17 cellular contexts compared by ENCODE assay signal in the genomic region with DNA sequence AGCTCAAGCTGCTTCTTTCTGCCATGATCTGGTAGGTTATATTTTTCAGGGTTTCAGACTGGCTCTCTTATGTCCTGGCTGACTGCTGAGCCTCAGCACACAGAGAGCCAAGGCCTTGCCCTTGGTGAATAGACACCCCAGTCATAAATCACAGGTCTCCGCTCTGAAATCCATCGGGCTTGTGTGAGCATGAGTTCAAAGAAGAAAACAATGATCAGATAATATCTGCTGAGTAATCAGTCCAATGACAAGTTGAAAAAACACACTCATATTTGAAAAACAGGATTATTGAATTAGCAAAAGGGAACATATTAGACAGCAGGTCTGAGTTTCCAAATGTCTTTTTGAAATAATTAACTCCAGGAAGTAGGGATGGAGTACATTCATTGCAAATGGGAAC. TPM values are rescaled to one million over a fixed set of nuclear protein-coding genes. Genes with fewer than 3 reads are reported as not detected.
"Had no signal": no experiment of that assay in that cellular context is flagged by ENCODE, and none has a peak within 500 bp of the region (broad histone marks: within the 10 kb centered on the region; RNA-seq: fewer than 3 reads in every experiment).

No MANE protein-coding gene starts in this region.

- DNase-seq: activated CD4-positive, alpha-beta T cell treated with anti-CD3 and anti-CD28 coated beads for 48 hours; activated CD8-positive, alpha-beta memory T cell treated with anti-CD3 and anti-CD28 coated beads, Interleukin-2, amount 50 U/mL, for 4 hours; activated CD8-positive, alpha-beta T cell treated with anti-CD3 and anti-CD28 coated beads, Interleukin-2, amount 10 ng/mL, durations not matched to agents 7 days and 5 days; activated gamma-delta T cell treated with Interleukin-2 at 50 U/mL for 16 hours; cortex of kidney; effector CD8-positive, alpha-beta T cell; hippocampal formation; kidney; nucleus accumbens; right cardiac atrium; small intestine; stimulated activated CD4-positive, alpha-beta T cell treated with anti-CD3 and anti-CD28 coated beads, Interleukin-4, amount 100 ng/mL, for 4 hours; stimulated activated CD8-positive, alpha-beta memory T cell treated with anti-CD3 and anti-CD28 coated beads, Interleukin-4, amount 100 ng/mL, for 48 hours; stimulated activated naive CD4-positive, alpha-beta T cell treated with Interleukin-2 at 50 U/mL for 16 hours; T-helper 17 cell; trophoblast cell had no signal

- ATAC-seq: activated CD8-positive, alpha-beta T cell treated with anti-CD3 and anti-CD28 coated beads, Interleukin-2, amount 10 ng/mL, durations not matched to agents 7 days and 5 days; right cardiac atrium; T-helper 17 cell; WTC11 had no signal

RNA-seq across cellular contexts. Expression of gene NDRG4, which starts 51.1 kb away (rescaled TPM):
- total RNA-seq: activated CD8-positive, alpha-beta T cell treated with anti-CD3 and anti-CD28 coated beads, Interleukin-2, amount 10 ng/mL, durations not matched to agents 7 days and 5 days had no signal
